In genomic region chr2:178448968-178449661, GRCh38 we compare ENCODE assay signal across 1 cellular context.
TF ChIP-seq lines count a peak whose summit lies in the region.

No MANE protein-coding gene starts in this region.

TF ChIP-seq in K562, 482 proteins besides CTCF, POLR2A, EP300 and RAD21:
- TF ChIP-seq ZNF23 (CRISPR knock-in tag; IDR thresholded peaks at IDR 0.05) = no peak
- no peak for TF ChIP-seq TAF15 (IDR thresholded peaks at IDR 0.05; ENCODE audit: low read depth, low read length)
- no peak for TF ChIP-seq ZNF445 (CRISPR knock-in tag; IDR thresholded peaks at IDR 0.05; ENCODE audit: low read depth)
- TF ChIP-seq KAT7 (CRISPR knock-in tag; IDR thresholded peaks at IDR 0.05; ENCODE audit: borderline replicate concordance) = 0 out of 2 replicates have a peak, but pooled peaks have one; percentile 59
- peak; percentile 62 for TF ChIP-seq RFX1 (IDR thresholded peaks at IDR 0.05)
- TF ChIP-seq SNIP1 (IDR thresholded peaks at IDR 0.05; ENCODE audit: low read depth) = no peak
- no peak for TF ChIP-seq CC2D1A (IDR thresholded peaks at IDR 0.05)
- TF ChIP-seq IRF9 (tag; IDR thresholded peaks at IDR 0.05) = no peak
- TF ChIP-seq NFIX (CRISPR knock-in tag; IDR thresholded peaks at IDR 0.05; ENCODE audit: low read depth) = peak; percentile 88
- TF ChIP-seq ATF6 (CRISPR knock-in tag; IDR thresholded peaks at IDR 0.05) = no peak
- TF ChIP-seq MYNN (IDR thresholded peaks at IDR 0.05) = peak; percentile 97
- no peak for TF ChIP-seq MYNN (CRISPR knock-in tag; IDR thresholded peaks at IDR 0.05)
- peak; percentile 93 for TF ChIP-seq NFIC (IDR thresholded peaks at IDR 0.05)
